11 cellular contexts compared by ENCODE assay signal in the genomic region with DNA sequence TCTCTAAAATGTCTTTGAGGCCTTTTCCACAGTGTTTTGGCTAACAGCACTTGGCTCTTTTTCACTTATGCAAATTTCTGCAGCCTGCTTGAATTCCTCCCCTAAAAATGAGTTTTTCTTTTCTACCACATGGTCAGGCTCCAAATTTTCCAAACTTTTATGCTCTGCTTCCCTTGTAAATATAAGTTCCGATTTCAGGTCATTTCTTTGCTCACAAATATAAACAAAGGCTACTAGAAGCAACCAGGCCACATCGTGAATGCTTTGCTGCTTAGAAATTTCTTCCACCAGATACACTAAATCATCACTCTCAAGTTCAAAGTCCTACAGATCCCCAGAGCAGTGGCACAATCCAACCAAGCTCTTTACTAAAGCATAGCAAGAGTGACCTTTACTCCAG.
"Had no signal": no experiment of that assay in that cellular context is flagged by ENCODE, and none has a peak within 500 bp of the region (broad histone marks: within the 10 kb centered on the region; RNA-seq: fewer than 3 reads in every experiment).

No MANE protein-coding gene starts in this region.

- H3K4me1 ChIP-seq: HAP-1 had no signal

- ATAC-seq: GM23338, HCT116 had no signal

- DNase-seq: GM23248, GOT3, H7, H9, HCEC 1CT, HFFc6 had no signal

- H3K36me3 ChIP-seq: HAP-1 had no signal

- H3K9ac ChIP-seq: GM23248 had no signal

- H3K9me3 ChIP-seq: HAP-1 had no signal

- H3K4me3 ChIP-seq: GM23248, GM23338, HAP-1 had no signal

- H3K4me2 ChIP-seq: GM23338 had no signal

- H2AFZ ChIP-seq: GM23248, GM23338 had no signal

- H3K27ac ChIP-seq: GM23248 had no signal

- FAIRE-seq: H1, H54 had no signal
